ENCODE assay signal across 18 cellular contexts in the genomic region with DNA sequence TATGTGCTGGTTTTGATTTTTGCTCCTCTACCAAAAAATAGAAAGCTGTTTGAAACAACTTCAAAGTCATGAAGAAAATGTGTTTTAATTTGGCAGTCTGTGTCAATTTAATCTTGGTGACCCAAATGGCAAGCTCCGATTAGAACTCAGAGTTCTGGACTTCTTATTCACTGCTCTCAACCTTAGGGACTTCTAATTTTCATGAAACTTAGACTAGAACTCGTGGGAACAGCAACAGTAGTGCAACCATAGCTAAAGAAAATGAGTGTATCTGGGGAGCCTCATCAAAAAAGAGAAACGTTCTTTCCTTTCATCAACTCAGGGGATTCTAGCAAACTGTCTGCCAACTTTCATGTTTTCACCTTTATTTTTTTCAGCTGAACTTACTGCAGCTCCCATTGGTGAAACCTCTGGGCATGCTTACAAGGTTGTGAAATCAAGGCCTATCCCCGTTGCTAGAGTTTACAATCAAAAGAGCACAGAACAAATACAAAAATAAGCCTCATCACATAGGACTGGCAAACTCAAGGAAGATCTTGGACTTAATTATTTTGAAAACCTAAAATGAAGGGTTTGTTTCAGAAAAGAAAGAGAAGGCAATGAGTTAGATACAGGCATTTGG.
"Had no signal": no experiment of that assay in that cellular context is flagged by ENCODE, and none has a peak within 500 bp of the region (broad histone marks: within the 10 kb centered on the region; RNA-seq: fewer than 3 reads in every experiment).

No MANE protein-coding gene starts in this region.

- H3K27me3 ChIP-seq: sigmoid colon, tibial artery, vagina had no signal

- H3K27ac ChIP-seq: foreskin keratinocyte, sigmoid colon, tibial artery, vagina had no signal

- ATAC-seq: activated CD8-positive, alpha-beta T cell treated with anti-CD3 and anti-CD28 coated beads for 36 hours; activated naive CD4-positive, alpha-beta T cell treated with anti-CD3 and anti-CD28 coated beads, Interleukin-2, amount 50 U/mL, for 72 hours; foreskin keratinocyte had no signal

- DNase-seq: activated CD4-positive, alpha-beta T cell treated with anti-CD3 and anti-CD28 coated beads for 48 hours; activated CD8-positive, alpha-beta memory T cell treated with anti-CD3 and anti-CD28 coated beads, Interleukin-2, amount 50 U/mL, for 4 hours; activated CD8-positive, alpha-beta T cell treated with anti-CD3 and anti-CD28 coated beads for 36 hours; activated effector memory CD4-positive, alpha-beta T cell treated with anti-CD3 and anti-CD28 coated beads, Interleukin-2, amount 50 U/mL, for 16 hours; activated T-cell treated with anti-CD3 and anti-CD28 coated beads, Interleukin-2, amount 50 U/mL, for 48 hours; amygdala; endodermal cell; erythroblast; foreskin keratinocyte; immature natural killer cell; midbrain; sigmoid colon; stimulated activated CD4-positive, alpha-beta T cell treated with anti-CD3 and anti-CD28 coated beads, Interleukin-12 subunit alpha, Interleukin-12 subunit beta, amount 100 ng/mL, for 4 hours; stimulated activated CD4-positive, alpha-beta T cell treated with anti-CD3 and anti-CD28 coated beads, Interleukin-2, amount 100 ng/mL, for 24 hours had no signal

- H3K4me3 ChIP-seq: lung, sigmoid colon, tibial artery, vagina had no signal

- H3K9me3 ChIP-seq: sigmoid colon, tibial artery, vagina had no signal

- H3K36me3 ChIP-seq: sigmoid colon, tibial artery, vagina had no signal

- H3K4me1 ChIP-seq: foreskin keratinocyte, sigmoid colon, tibial artery, vagina had no signal
